Comparison of ENCODE assay signal across 1 cellular context in genomic region chr19:50325310-50326100, GRCh38.
A peak's percentile ranks its signal among the peaks of the same experiment; 100 is the strongest.
TF ChIP-seq lines count a peak whose summit lies in the region.

No MANE protein-coding gene starts in this region.

TF ChIP-seq in HepG2, 621 proteins besides CTCF, POLR2A, EP300 and RAD21 (continued from another document and continues in another):
- TF ChIP-seq ZNF883 (CRISPR knock-in tag; IDR thresholded peaks at IDR 0.05; ENCODE audit: not compliant biosample characterization) (peak; percentile 87), ZNF616 (CRISPR knock-in tag; IDR thresholded peaks at IDR 0.05; ENCODE audit: low read depth) (peak; percentile 67; the same call in 1 of the 2 replicates), HMGXB4 (CRISPR knock-in tag; IDR thresholded peaks at IDR 0.05; ENCODE audit: borderline replicate concordance in 1 of 2, low read depth in 1 of 2) (peak in 1 of 2 experiments; percentile 49; a peak in 1 of 4 replicates), ZNF205 (CRISPR knock-in tag; IDR thresholded peaks at IDR 0.05) (no peak; the same call in 1 of the 2 replicates), CENPBD1 (CRISPR knock-in tag; IDR thresholded peaks at IDR 0.05; ENCODE audit: borderline replicate concordance, low read depth) (no peak), ZNF383 (CRISPR knock-in tag; IDR thresholded peaks at IDR 0.05; ENCODE audit: borderline replicate concordance) (no peak), ZFP36L1 (CRISPR knock-in tag; IDR thresholded peaks at IDR 0.05) (no peak), ZNF264 (CRISPR knock-in tag; IDR thresholded peaks at IDR 0.05) (no peak), ZNF224 (CRISPR knock-in tag; IDR thresholded peaks at IDR 0.05) (no peak), ZNF747 (CRISPR knock-in tag; IDR thresholded peaks at IDR 0.05; ENCODE audit: borderline replicate concordance) (peak; percentile 69; the same call in 1 of the 2 replicates), POGK (CRISPR knock-in tag; conservative IDR thresholded peaks at IDR 0.05) (peak; percentile 62; the same call in 1 of the 2 replicates), ZNF510 (CRISPR knock-in tag; IDR thresholded peaks at IDR 0.05; ENCODE audit: low read depth) (no peak; the same call in 1 of the 2 replicates), ZBTB1 (CRISPR knock-in tag; IDR thresholded peaks at IDR 0.05; ENCODE audit: borderline replicate concordance) (no peak), CEBPZ (IDR thresholded peaks at IDR 0.05; ENCODE audit: low read length) (no peak), SRSF9 (IDR thresholded peaks at IDR 0.05; ENCODE audit: borderline replicate concordance, insufficient read depth, low read depth, low read length, poor library complexity, severe bottlenecking) (no peak), ZNF484 (CRISPR knock-in tag; IDR thresholded peaks at IDR 0.05; ENCODE audit: borderline replicate concordance, low read depth) (no peak), ZNF780A (CRISPR knock-in tag; IDR thresholded peaks at IDR 0.05) (no peak), ZMAT3 (CRISPR knock-in tag; conservative IDR thresholded peaks at IDR 0.05) (no peak), ZNF160 (CRISPR knock-in tag; IDR thresholded peaks at IDR 0.05) (peak; percentile 93), ZBTB21 (CRISPR knock-in tag; IDR thresholded peaks at IDR 0.05) (no peak), ZNF569 (CRISPR knock-in tag; IDR thresholded peaks at IDR 0.05; ENCODE audit: borderline replicate concordance) (no peak), ZNF317 (CRISPR knock-in tag; IDR thresholded peaks at IDR 0.05) (no peak), ZNF12 (CRISPR knock-in tag; IDR thresholded peaks at IDR 0.05) (no peak), EED (CRISPR knock-in tag; IDR thresholded peaks at IDR 0.05) (peak; percentile 52; the same call in 1 of the 2 replicates), PREB (CRISPR knock-in tag; IDR thresholded peaks at IDR 0.05) (no peak), SOX5 (CRISPR knock-in tag; IDR thresholded peaks at IDR 0.05; ENCODE audit: borderline replicate concordance) (peak; percentile 26; the same call in 1 of the 2 replicates), TEAD3 (CRISPR knock-in tag; optimal IDR thresholded peaks at IDR 0.05; ENCODE audit: borderline replicate concordance) (peak; percentile 30), RARG (CRISPR knock-in tag; IDR thresholded peaks at IDR 0.05; ENCODE audit: low read depth) (no peak), SALL2 (CRISPR knock-in tag; IDR thresholded peaks at IDR 0.05) (peak; percentile 98), GABPB1 (CRISPR knock-in tag; IDR thresholded peaks at IDR 0.05) (peak; percentile 69; the same call in 1 of the 2 replicates), FOXK2 (IDR thresholded peaks at IDR 0.05) (no peak), SRSF1 (optimal IDR thresholded peaks at IDR 0.05; ENCODE audit: low read depth, low read length) (no peak), ZNF441 (CRISPR knock-in tag; IDR thresholded peaks at IDR 0.05; ENCODE audit: borderline replicate concordance) (peak; percentile 76), SRY (CRISPR knock-in tag; IDR thresholded peaks at IDR 0.05) (peak; percentile 96), MAF1 (CRISPR knock-in tag; IDR thresholded peaks at IDR 0.05; ENCODE audit: borderline replicate concordance) (no peak), FIP1L1 (IDR thresholded peaks at IDR 0.05; ENCODE audit: borderline replicate concordance, insufficient read depth, low read depth, low read length) (no peak), ZNF674 (CRISPR knock-in tag; IDR thresholded peaks at IDR 0.05; ENCODE audit: low read depth) (peak; percentile 93), SMARCC2 (IDR thresholded peaks at IDR 0.05) (no peak), KDM6A (CRISPR knock-in tag; IDR thresholded peaks at IDR 0.05; ENCODE audit: low read depth) (no peak), NR0B2 (CRISPR knock-in tag; IDR thresholded peaks at IDR 0.05) (peak; percentile 81; the same call in 1 of the 2 replicates), MAFG (CRISPR knock-in tag; IDR thresholded peaks at IDR 0.05) (no peak), YEATS2 (CRISPR knock-in tag; IDR thresholded peaks at IDR 0.05; ENCODE audit: borderline replicate concordance) (no peak)
- TF ChIP-seq, protein P1, sequence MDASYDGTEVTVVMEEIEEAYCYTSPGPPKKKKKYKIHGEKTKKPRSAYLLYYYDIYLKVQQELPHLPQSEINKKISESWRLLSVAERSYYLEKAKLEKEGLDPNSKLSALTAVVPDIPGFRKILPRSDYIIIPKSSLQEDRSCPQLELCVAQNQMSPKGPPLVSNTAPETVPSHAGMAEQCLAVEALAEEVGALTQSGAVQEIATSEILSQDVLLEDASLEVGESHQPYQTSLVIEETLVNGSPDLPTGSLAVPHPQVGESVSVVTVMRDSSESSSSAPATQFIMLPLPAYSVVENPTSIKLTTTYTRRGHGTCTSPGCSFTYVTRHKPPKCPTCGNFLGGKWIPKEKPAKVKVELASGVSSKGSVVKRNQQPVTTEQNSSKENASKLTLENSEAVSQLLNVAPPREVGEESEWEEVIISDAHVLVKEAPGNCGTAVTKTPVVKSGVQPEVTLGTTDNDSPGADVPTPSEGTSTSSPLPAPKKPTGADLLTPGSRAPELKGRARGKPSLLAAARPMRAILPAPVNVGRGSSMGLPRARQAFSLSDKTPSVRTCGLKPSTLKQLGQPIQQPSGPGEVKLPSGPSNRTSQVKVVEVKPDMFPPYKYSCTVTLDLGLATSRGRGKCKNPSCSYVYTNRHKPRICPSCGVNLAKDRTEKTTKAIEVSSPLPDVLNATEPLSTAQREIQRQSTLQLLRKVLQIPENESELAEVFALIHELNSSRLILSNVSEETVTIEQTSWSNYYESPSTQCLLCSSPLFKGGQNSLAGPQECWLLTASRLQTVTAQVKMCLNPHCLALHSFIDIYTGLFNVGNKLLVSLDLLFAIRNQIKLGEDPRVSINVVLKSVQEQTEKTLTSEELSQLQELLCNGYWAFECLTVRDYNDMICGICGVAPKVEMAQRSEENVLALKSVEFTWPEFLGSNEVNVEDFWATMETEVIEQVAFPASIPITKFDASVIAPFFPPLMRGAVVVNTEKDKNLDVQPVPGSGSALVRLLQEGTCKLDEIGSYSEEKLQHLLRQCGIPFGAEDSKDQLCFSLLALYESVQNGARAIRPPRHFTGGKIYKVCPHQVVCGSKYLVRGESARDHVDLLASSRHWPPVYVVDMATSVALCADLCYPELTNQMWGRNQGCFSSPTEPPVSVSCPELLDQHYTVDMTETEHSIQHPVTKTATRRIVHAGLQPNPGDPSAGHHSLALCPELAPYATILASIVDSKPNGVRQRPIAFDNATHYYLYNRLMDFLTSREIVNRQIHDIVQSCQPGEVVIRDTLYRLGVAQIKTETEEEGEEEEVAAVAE (CRISPR knock-in tag; IDR thresholded peaks at IDR 0.05; ENCODE audit: borderline replicate concordance) = no peak
- TF ChIP-seq, protein P2, sequence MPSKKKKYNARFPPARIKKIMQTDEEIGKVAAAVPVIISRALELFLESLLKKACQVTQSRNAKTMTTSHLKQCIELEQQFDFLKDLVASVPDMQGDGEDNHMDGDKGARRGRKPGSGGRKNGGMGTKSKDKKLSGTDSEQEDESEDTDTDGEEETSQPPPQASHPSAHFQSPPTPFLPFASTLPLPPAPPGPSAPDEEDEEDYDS (CRISPR knock-in tag; IDR thresholded peaks at IDR 0.05) = no peak
- TF ChIP-seq, protein P3, sequence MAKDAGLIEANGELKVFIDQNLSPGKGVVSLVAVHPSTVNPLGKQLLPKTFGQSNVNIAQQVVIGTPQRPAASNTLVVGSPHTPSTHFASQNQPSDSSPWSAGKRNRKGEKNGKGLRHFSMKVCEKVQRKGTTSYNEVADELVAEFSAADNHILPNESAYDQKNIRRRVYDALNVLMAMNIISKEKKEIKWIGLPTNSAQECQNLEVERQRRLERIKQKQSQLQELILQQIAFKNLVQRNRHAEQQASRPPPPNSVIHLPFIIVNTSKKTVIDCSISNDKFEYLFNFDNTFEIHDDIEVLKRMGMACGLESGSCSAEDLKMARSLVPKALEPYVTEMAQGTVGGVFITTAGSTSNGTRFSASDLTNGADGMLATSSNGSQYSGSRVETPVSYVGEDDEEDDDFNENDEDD (CRISPR knock-in tag; IDR thresholded peaks at IDR 0.05; ENCODE audit: borderline replicate concordance) = 0 out of 2 replicates have a peak, but pooled peaks have one; percentile 26
- TF ChIP-seq, protein P4, sequence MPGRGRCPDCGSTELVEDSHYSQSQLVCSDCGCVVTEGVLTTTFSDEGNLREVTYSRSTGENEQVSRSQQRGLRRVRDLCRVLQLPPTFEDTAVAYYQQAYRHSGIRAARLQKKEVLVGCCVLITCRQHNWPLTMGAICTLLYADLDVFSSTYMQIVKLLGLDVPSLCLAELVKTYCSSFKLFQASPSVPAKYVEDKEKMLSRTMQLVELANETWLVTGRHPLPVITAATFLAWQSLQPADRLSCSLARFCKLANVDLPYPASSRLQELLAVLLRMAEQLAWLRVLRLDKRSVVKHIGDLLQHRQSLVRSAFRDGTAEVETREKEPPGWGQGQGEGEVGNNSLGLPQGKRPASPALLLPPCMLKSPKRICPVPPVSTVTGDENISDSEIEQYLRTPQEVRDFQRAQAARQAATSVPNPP (CRISPR knock-in tag; IDR thresholded peaks at IDR 0.05) = peak; percentile 69; the same call in 1 of the 2 replicates
- TF ChIP-seq, protein P5, sequence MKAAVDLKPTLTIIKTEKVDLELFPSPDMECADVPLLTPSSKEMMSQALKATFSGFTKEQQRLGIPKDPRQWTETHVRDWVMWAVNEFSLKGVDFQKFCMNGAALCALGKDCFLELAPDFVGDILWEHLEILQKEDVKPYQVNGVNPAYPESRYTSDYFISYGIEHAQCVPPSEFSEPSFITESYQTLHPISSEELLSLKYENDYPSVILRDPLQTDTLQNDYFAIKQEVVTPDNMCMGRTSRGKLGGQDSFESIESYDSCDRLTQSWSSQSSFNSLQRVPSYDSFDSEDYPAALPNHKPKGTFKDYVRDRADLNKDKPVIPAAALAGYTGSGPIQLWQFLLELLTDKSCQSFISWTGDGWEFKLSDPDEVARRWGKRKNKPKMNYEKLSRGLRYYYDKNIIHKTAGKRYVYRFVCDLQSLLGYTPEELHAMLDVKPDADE (CRISPR knock-in tag; IDR thresholded peaks at IDR 0.05) = peak; percentile 89; the same call in 1 of the 2 replicates
